ENCODE assay signal across 8 cellular contexts in the genomic region with DNA sequence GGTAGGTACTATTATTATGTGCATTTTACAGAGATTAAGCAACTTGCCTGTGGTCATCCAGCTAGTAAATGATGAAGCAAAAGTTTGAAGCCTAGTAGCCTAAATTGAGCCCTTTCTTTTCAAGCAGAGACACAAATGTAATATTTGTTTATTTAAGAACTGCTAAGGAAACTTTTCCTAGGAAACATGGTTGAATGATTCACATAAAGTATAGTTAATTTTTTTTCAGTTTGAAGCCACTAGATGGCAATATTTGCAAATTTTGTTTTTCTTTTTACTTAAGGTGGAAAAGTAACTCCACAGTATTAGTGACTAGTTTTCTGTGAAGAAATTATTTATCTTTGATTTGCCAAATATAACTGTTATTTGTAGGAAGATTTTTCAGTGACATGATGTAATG. TPM values are rescaled to one million over a fixed set of nuclear protein-coding genes. Genes with fewer than 3 reads are reported as not detected.
DNase-seq lines count a peak whose midpoint lies in the region; ATAC-seq, FAIRE-seq and TF ChIP-seq lines count a peak whose summit lies in the region.

No MANE protein-coding gene starts in this region.

- dilution Hi-C loops in keratinocyte (cut with MboI; ENCODE audit: extremely low pct_ligation_motif_present, low sequenced_read_pairs), result no loop called here

- POLR2A ChIA-PET in HEK293T (lab: Yijun Ruan, JAX) (no interaction called here), SK-N-SH (lab: Yijun Ruan, JAX) (no interaction called here)

- DNase-seq in AG10803 (ENCODE audit: low read depth), result peak; percentile 43
- peak; percentile 6 for DNase-seq in HEK293T (ENCODE audit: extremely low spot score)
- DNase-seq in SK-N-SH, result no peak
- DNase-seq in keratinocyte (ENCODE audit: low read depth, low spot score), result no peak
- DNase-seq in C1 segment of cervical spinal cord (lab: John Stamatoyannopoulos, UW), result no peak
- no peak for DNase-seq in activated CD4-positive, CD25-positive, alpha-beta regulatory T cell (lab: John Stamatoyannopoulos, UW)

- H3K27me3 ChIP-seq in SK-N-SH (ENCODE audit: insufficient read depth), result no peaks in the 10 kb centered on the region
- H3K27me3 ChIP-seq in keratinocyte (ENCODE audit: control insufficient read depth, extremely low read depth, insufficient read depth, low read length), result no peaks in the 10 kb centered on the region

- no peaks in the 10 kb centered on the region for H3K9me1 ChIP-seq in keratinocyte (ENCODE audit: control insufficient read depth, extremely low read depth, insufficient read depth, low read length)

- no peak for TF ChIP-seq EP300 in SK-N-SH (IDR thresholded peaks at IDR 0.05; ENCODE audit: borderline replicate concordance in 1 of 2, low read depth in 1 of 2, low read length in 1 of 2)

- peak; percentile 42 for TF ChIP-seq RAD21 in SK-N-SH (IDR thresholded peaks at IDR 0.05; ENCODE audit: low read length)

- no peak overlapping the region for H3K4me2 ChIP-seq in SK-N-SH
- H3K4me2 ChIP-seq in keratinocyte (ENCODE audit: control insufficient read depth, extremely low read depth, insufficient read depth, low read depth, low read length), result no peak overlapping the region

- TF ChIP-seq CTCF in AG10803 (conservative IDR thresholded peaks at IDR 0.05; ENCODE audit: low read length) (peak; percentile 57), SK-N-SH (IDR thresholded peaks at IDR 0.05) (peak; percentile 67), keratinocyte (optimal IDR thresholded peaks at IDR 0.05 in 1 of 3, IDR thresholded peaks at IDR 0.05 in 1 of 3, conservative IDR thresholded peaks at IDR 0.05 in 1 of 3; ENCODE audit: extremely low read depth in 1 of 3, insufficient read depth in 2 of 3, low read length in 3 of 3) (peak in 2 of 3 experiments; percentile 6 to 20)

- H3K4me1 ChIP-seq in SK-N-SH (ENCODE audit: control insufficient read depth in 1 of 2, insufficient read depth in 2 of 2, low read depth in 1 of 2, low read length in 1 of 2), result peaks cover 0 to 6% of the 10 kb centered on the region in 2 experiments; a peak in 1 of 4 replicates
- H3K4me1 ChIP-seq in keratinocyte (ENCODE audit: control insufficient read depth, extremely low read depth, insufficient read depth, low read length), result no peaks in the 10 kb centered on the region

- H3K4me3 ChIP-seq in AG10803 (ENCODE audit: low read length) (no peak overlapping the region), SK-N-SH (ENCODE audit: low read depth in 2 of 2, low read length in 1 of 2) (no peak overlapping the region), keratinocyte (ENCODE audit: control insufficient read depth in 2 of 3, extremely low read depth in 1 of 3, insufficient read depth in 2 of 3, low read depth in 1 of 3, low read length in 3 of 3) (no peak overlapping the region)

- H3K9ac ChIP-seq in SK-N-SH, result no peak overlapping the region
- no peak overlapping the region for H3K9ac ChIP-seq in keratinocyte (ENCODE audit: control insufficient read depth, extremely low read depth, insufficient read depth, low read length)

- peaks cover 16% of the 10 kb centered on the region for H3F3A ChIP-seq in SK-N-SH (replicated peaks; ENCODE audit: insufficient read depth)

- CTCF ChIA-PET in HEK293T (lab: Yijun Ruan, JAX) (interaction anchor here (0.8 kb wide), 1 partner anchor 16 kb away, joined by 4 read pairs; no protein-coding TSS in a partner anchor), SK-N-SH (lab: Yijun Ruan, JAX) (interaction anchor here (0.5 to 3.3 kb wide), 7 partner anchors 10 to 823 kb away, joined by 3 to 22 read pairs (median 3); no protein-coding TSS in a partner anchor)

- H3K9me2 ChIP-seq in SK-N-SH, result no peaks in the 10 kb centered on the region

- no peaks in the 10 kb centered on the region for H4K20me1 ChIP-seq in SK-N-SH (ENCODE audit: insufficient read depth)
- no peaks in the 10 kb centered on the region for H4K20me1 ChIP-seq in keratinocyte (ENCODE audit: control insufficient read depth, extremely low read depth, insufficient read depth, low read length)

- ATAC-seq in GM18517 (IDR thresholded peaks at IDR 0.05; ENCODE audit: unreplicated experiment), result no peak
- no peak for ATAC-seq in GM21717 (IDR thresholded peaks at IDR 0.05; ENCODE audit: unreplicated experiment)

- H2AFZ ChIP-seq in SK-N-SH (ENCODE audit: low read depth) (no peak overlapping the region), keratinocyte (ENCODE audit: control insufficient read depth, low read length) (peak overlapping the region; percentile 16)

- no peak for FAIRE-seq in keratinocyte (lab: Jason Lieb, UNC)

- H3K9me3 ChIP-seq in SK-N-SH (peaks cover 6% of the 10 kb centered on the region; the same call in 1 of the 2 replicates), keratinocyte (ENCODE audit: control insufficient read depth, low read depth, low read length) (no peaks in the 10 kb centered on the region)

- no peaks in the 10 kb centered on the region for H3K79me2 ChIP-seq in SK-N-SH (ENCODE audit: insufficient read depth)
- H3K79me2 ChIP-seq in keratinocyte (ENCODE audit: control insufficient read depth, insufficient read depth, low read length), result no peaks in the 10 kb centered on the region

- H3K36me3 ChIP-seq in SK-N-SH (replicated peaks in 1 of 2; ENCODE audit: control insufficient read depth in 1 of 2, insufficient read depth in 2 of 2, low read length in 1 of 2), result no peaks in the 10 kb centered on the region
- no peaks in the 10 kb centered on the region for H3K36me3 ChIP-seq in keratinocyte (ENCODE audit: control insufficient read depth in 2 of 2, extremely low read depth in 1 of 2, insufficient read depth in 2 of 2, low read length in 2 of 2)

- H3K27ac ChIP-seq in SK-N-SH (ENCODE audit: low read depth in 2 of 2, low read length in 1 of 2), result no peak overlapping the region
- no peak overlapping the region for H3K27ac ChIP-seq in keratinocyte (ENCODE audit: control insufficient read depth, insufficient read depth, low read length)

TF ChIP-seq in HEK293T, 16 proteins besides CTCF, POLR2A, EP300 and RAD21:
- no peak for TF ChIP-seq L3MBTL2 (conservative IDR thresholded peaks at IDR 0.05)
- TF ChIP-seq CTBP1 (IDR thresholded peaks at IDR 0.05; ENCODE audit: borderline replicate concordance), result no peak
- TF ChIP-seq NFRKB (IDR thresholded peaks at IDR 0.05), result no peak

TF ChIP-seq in SK-N-SH, 30 proteins besides CTCF, POLR2A, EP300 and RAD21:
- TF ChIP-seq TCF12 (IDR thresholded peaks at IDR 0.05) (no peak), EZH2phosphoT487 (IDR thresholded peaks at IDR 0.05; ENCODE audit: borderline replicate concordance, low read depth) (no peak), FOXJ3 (CRISPR knock-in tag; IDR thresholded peaks at IDR 0.05) (no peak), TAF1 (IDR thresholded peaks at IDR 0.05; ENCODE audit: borderline replicate concordance, low read depth, low read length) (no peak), USF2 (IDR thresholded peaks at IDR 0.05; ENCODE audit: borderline replicate concordance, low read depth, low read length) (no peak), CHD2 (IDR thresholded peaks at IDR 0.05; ENCODE audit: low read length, partially characterized antibody) (no peak), GABPA (IDR thresholded peaks at IDR 0.05; ENCODE audit: low read depth) (no peak), YY1 (IDR thresholded peaks at IDR 0.05; ENCODE audit: low read depth) (no peak), POLR2AphosphoS5 (IDR thresholded peaks at IDR 0.05; ENCODE audit: low read depth, low read length) (no peak), JUND (IDR thresholded peaks at IDR 0.05) (no peak)
- TF ChIP-seq, protein P1, sequence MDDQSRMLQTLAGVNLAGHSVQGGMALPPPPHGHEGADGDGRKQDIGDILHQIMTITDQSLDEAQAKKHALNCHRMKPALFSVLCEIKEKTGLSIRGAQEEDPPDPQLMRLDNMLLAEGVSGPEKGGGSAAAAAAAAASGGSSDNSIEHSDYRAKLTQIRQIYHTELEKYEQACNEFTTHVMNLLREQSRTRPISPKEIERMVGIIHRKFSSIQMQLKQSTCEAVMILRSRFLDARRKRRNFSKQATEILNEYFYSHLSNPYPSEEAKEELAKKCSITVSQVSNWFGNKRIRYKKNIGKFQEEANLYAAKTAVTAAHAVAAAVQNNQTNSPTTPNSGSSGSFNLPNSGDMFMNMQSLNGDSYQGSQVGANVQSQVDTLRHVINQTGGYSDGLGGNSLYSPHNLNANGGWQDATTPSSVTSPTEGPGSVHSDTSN (IDR thresholded peaks at IDR 0.05), result no peak

RNA-seq across cellular contexts. Expression of gene ANKRD17, which starts 52.8 kb away (rescaled TPM):
- polyA plus RNA-seq in SK-N-SH (2012; rRNA removed) (25.6 and 33.1 TPM in 2 replicates), keratinocyte (51.5 to 53.4 TPM (median 53.0 TPM) in 3 replicates)
- 18.1 and 26.1 TPM in 2 replicates for polyA plus RNA-seq in SK-N-SH (2012; cell fraction: cytosol; rRNA removed)
- 23.1 and 53.8 TPM in 2 replicates for polyA plus RNA-seq in SK-N-SH (2012; cell fraction: nucleus; rRNA removed)
- polyA plus RNA-seq in keratinocyte (2011; ENCODE audit: low read depth), result 169 TPM
- 25.8 and 42.9 TPM in 2 replicates for polyA plus RNA-seq in keratinocyte (2011; cell fraction: cytosol; rRNA removed)
- 84.4 and 90.8 TPM in 2 replicates for polyA plus RNA-seq in keratinocyte (2011; cell fraction: nucleus; rRNA removed)
- polyA plus RNA-seq in keratinocyte (2012; ENCODE audit: low replicate concordance), result 31.1 and 32.7 TPM in 2 replicates
- polyA minus RNA-seq in keratinocyte, result 62.0 to 139 TPM (median 128 TPM) in 3 replicates
- polyA minus RNA-seq in keratinocyte (2011; cell fraction: cytosol; rRNA and poly(A)+ RNA removed), result 66.6 TPM
- 102 and 196 TPM in 2 replicates for polyA minus RNA-seq in keratinocyte (2011; cell fraction: nucleus; rRNA and poly(A)+ RNA removed)

Comparison
In these comparisons a context has a peak if more than half of its experiments do, and no peak if none do; other contexts are left out.
1. DNase-seq: peak in AG10803 (single experiment) and HEK293T (single experiment); none in SK-N-SH (single experiment), keratinocyte (single experiment), C1 segment of cervical spinal cord (0 of 14) and activated CD4-positive, CD25-positive, alpha-beta regulatory T cell (0 of 4).
2. CTCF ChIP-seq: peak in every context shown above with its lines; median percentile 67 in SK-N-SH; 57 in AG10803; 13 in keratinocyte.